8 cellular contexts compared by ENCODE assay signal in the genomic region with DNA sequence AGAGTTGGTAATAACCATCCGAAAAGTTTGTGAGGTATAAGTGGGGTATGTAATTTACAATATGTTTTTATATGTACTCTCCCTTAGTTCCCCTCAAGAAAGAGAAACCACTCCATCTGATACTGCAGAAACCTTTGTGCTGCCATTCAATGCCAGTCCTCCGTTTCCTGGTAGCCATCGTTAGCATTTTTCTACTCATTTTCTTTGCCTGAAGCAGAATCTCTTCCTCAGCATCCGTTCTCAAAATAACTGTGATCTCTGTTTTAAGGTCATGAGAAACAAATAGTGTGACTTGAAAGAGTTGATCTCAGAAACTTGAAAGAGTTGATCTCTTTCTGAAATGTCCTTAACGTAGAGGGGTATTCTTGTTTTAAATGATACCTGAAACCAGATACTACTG. TPM values are rescaled to one million over a fixed set of nuclear protein-coding genes. Genes with fewer than 3 reads are reported as not detected.
DNase-seq lines count a peak whose midpoint lies in the region; ATAC-seq and TF ChIP-seq lines count a peak whose summit lies in the region.

No MANE protein-coding gene starts in this region.

- peaks cover 7% of the 10 kb centered on the region; the same call in 1 of the 2 replicates for H3F3A ChIP-seq in PC-9 (ENCODE audit: insufficient read depth, low read depth)

- POLR2A ChIA-PET in PC-9 (lab: Charles Lee; ENCODE audit: unreplicated experiment), result no interaction called here

- H3K9ac ChIP-seq in ES-I3 (ENCODE audit: low read depth, low read length), result peak overlapping the region; percentile 99

- H3K4me3 ChIP-seq in PC-9 (peak overlapping the region; percentile 94), prostate gland (peak overlapping the region; percentile 70 to 83)

- no peaks in the 10 kb centered on the region for H3K9me2 ChIP-seq in PC-9 (ENCODE audit: insufficient read depth)

- WGBS in prostate gland, result 18% methylated on average over 5 of the region's 5 CpGs

- H4K20me1 ChIP-seq in PC-9 (ENCODE audit: insufficient read depth), result peaks cover 28% of the 10 kb centered on the region; the same call in 1 of the 2 replicates

- peaks cover 64% of the 10 kb centered on the region for H3K79me2 ChIP-seq in PC-9 (ENCODE audit: low read depth)

- TF ChIP-seq CTCF in PC-9 (conservative IDR thresholded peaks at IDR 0.05) (no peak), prostate gland (IDR thresholded peaks at IDR 0.05) (no peak)

- 0 out of 2 replicates have a peak overlapping the region, but pooled peaks have one; percentile 58 for H3K27ac ChIP-seq in PC-9
- H3K27ac ChIP-seq in prostate gland, result no peak overlapping the region
- H3K27ac ChIP-seq in caudate nucleus (ENCODE audit: low read depth, low read length), result no peak overlapping the region

- ATAC-seq in GM18909 (IDR thresholded peaks at IDR 0.05; ENCODE audit: poor library complexity, unreplicated experiment), result no peak
- no peak for ATAC-seq in GM21529 (IDR thresholded peaks at IDR 0.05; ENCODE audit: unreplicated experiment)
- ATAC-seq in GM21528 (IDR thresholded peaks at IDR 0.05; ENCODE audit: low FRiP score, unreplicated experiment), result no peak

- CTCF ChIA-PET in PC-9 (lab: Charles Lee), result no interaction called here

- H2AFZ ChIP-seq in PC-9, result no peak overlapping the region

- H3K27me3 ChIP-seq in PC-9 (ENCODE audit: insufficient read depth, low read depth) (no peaks in the 10 kb centered on the region), prostate gland (replicated peaks; ENCODE audit: insufficient read depth) (no peaks in the 10 kb centered on the region)

- TSS peak; percentile 54 for BruUV-seq in PC-9 (replicated peaks; lab: Mats Ljungman, UMichigan)

- peak overlapping the region; percentile 92 for H3K4me2 ChIP-seq in PC-9

- H3K9me3 ChIP-seq in ES-I3 (ENCODE audit: control insufficient read depth, insufficient read depth, low read length) (no peaks in the 10 kb centered on the region), PC-9 (ENCODE audit: insufficient read depth, low read depth) (no peaks in the 10 kb centered on the region), prostate gland (no peaks in the 10 kb centered on the region)

- H3K4me1 ChIP-seq in ES-I3 (ENCODE audit: insufficient read depth, low read length) (peaks cover 9% of the 10 kb centered on the region; the same call in 1 of the 2 replicates), PC-9 (replicated peaks; ENCODE audit: insufficient read depth) (peaks cover 27% of the 10 kb centered on the region), prostate gland (replicated peaks) (peaks cover 4% of the 10 kb centered on the region)

- intact Hi-C loops in PC-9 (cut with micrococcal nuclease; ENCODE audit: unreplicated experiment) (no loop called here), prostate gland (cut with DNase I) (no loop called here)

- H3K36me3 ChIP-seq in ES-I3 (ENCODE audit: insufficient read depth, low read length) (peaks cover 22% of the 10 kb centered on the region; the same call in 1 of the 2 replicates), PC-9 (ENCODE audit: low read depth) (peaks cover 10% of the 10 kb centered on the region), prostate gland (no peaks in the 10 kb centered on the region)

- TF ChIP-seq POLR2A in erythroblast (IDR thresholded peaks at IDR 0.05; ENCODE audit: low read length) (no peak), prostate gland (IDR thresholded peaks at IDR 0.05) (no peak)

- DNase-seq in PC-9 (no peak), erythroblast (lab: John Stamatoyannopoulos, UW) (peak; percentile 33 to 46), prostate gland (ENCODE audit: low spot score) (no peak), caudate nucleus (lab: John Stamatoyannopoulos, UW) (no peak)

RNA-seq across cellular contexts. Expression of a gene that starts 1.0 kb away (rescaled TPM):
- total RNA-seq in PC-9 (2021), result 64.5 and 82.7 TPM in 2 replicates
- 10 to 100 TPM; 64.1 to 95.1 TPM for total RNA-seq in prostate gland

RNA-seq across cellular contexts. Expression of a gene that starts 1.3 kb away (rescaled TPM):
- total RNA-seq in PC-9 (2021) (23.1 and 29.7 TPM in 2 replicates), prostate gland (10 to 100 TPM; 13.0 to 27.4 TPM)

Comparison
In these comparisons a context has a peak if more than half of its experiments do, and no peak if none do; other contexts are left out.
1. DNase-seq: peak in erythroblast (2 of 2); none in PC-9 (0 of 2), prostate gland (single experiment) and caudate nucleus (0 of 61).